ENCODE assay signal across 8 cellular contexts in genomic region chr20:57627972-57628650, GRCh38. TPM values are rescaled to one million over a fixed set of nuclear protein-coding genes. Genes with fewer than 3 reads are reported as not detected.
DNase-seq lines count a peak whose midpoint lies in the region; ATAC-seq and TF ChIP-seq lines count a peak whose summit lies in the region.

No MANE protein-coding gene starts in this region.

- peak overlapping the region in 1 of 2 donors; percentile 78 for H3K27ac ChIP-seq in coronary artery
- H3K27ac ChIP-seq in urinary bladder (ENCODE audit: low read depth): peak overlapping the region; percentile 42

- H3K4me3 ChIP-seq in coronary artery (peak overlapping the region; percentile 36), urinary bladder (ENCODE audit: low read depth, low read length) (no peak overlapping the region)

- no peaks in the 10 kb centered on the region for H3K36me3 ChIP-seq in urinary bladder (ENCODE audit: insufficient read depth)

- ATAC-seq in GM19452 (IDR thresholded peaks at IDR 0.05; ENCODE audit: unreplicated experiment): peak; percentile 60

- 10% methylated on average over 10 of the region's 10 CpGs for WGBS in urinary bladder

- peak; percentile 52 for DNase-seq in UCSD-AML1 (lab: John Stamatoyannopoulos, UW; ENCODE audit: unreplicated experiment)
- peak; percentile 65 for DNase-seq in coronary artery (ENCODE audit: low spot score)
- DNase-seq in mucosa of gallbladder (ENCODE audit: low spot score): peak; percentile 35
- no peak for DNase-seq in DMS79 treated with DMSO at 0.1 percent for 48 hours (lab: John Stamatoyannopoulos, UW)
- DNase-seq in HuH-7.5 (ENCODE audit: low spot score): no peak
- DNase-seq in NCI-H2107 (lab: John Stamatoyannopoulos, UW): no peak

- no peak for TF ChIP-seq CTCF in coronary artery (IDR thresholded peaks at IDR 0.05)

- H3K4me1 ChIP-seq in urinary bladder (ENCODE audit: insufficient read depth): no peaks in the 10 kb centered on the region

RNA-seq across cellular contexts. Expression of gene ZBP1, which starts 7.9 kb away (rescaled TPM):
- total RNA-seq in mucosa of gallbladder: 1.3 TPM
- not detected for total RNA-seq in urinary bladder
- 0.46 TPM for polyA plus RNA-seq in urinary bladder

Comparison
In these comparisons a context has a peak if more than half of its experiments do, and no peak if none do; other contexts are left out.
1. DNase-seq: peak in UCSD-AML1 (single experiment), coronary artery (single experiment) and mucosa of gallbladder (single experiment); none in DMS79 treated with DMSO at 0.1 percent for 48 hours (single experiment), HuH-7.5 (single experiment) and NCI-H2107 (single experiment).